ENCODE assay signal across 8 cellular contexts in genomic region chr1:115771847-115772457, GRCh38. TPM values are rescaled to one million over a fixed set of nuclear protein-coding genes. Genes with fewer than 3 reads are reported as not detected.
A peak's percentile ranks its signal among the peaks of the same experiment; 100 is the strongest.
DNase-seq lines count a peak whose midpoint lies in the region; ATAC-seq, FAIRE-seq and TF ChIP-seq lines count a peak whose summit lies in the region.

No MANE protein-coding gene starts in this region.

- TF ChIP-seq POLR2A in GM12891 (IDR thresholded peaks at IDR 0.05; ENCODE audit: low read depth, low read length) (no peak), upper lobe of left lung (IDR thresholded peaks at IDR 0.05) (no peak)

- H3K9me3 ChIP-seq in AG04450 (ENCODE audit: control insufficient read depth, insufficient read depth, low read length) = no peaks in the 10 kb centered on the region
- H3K9me3 ChIP-seq in SJCRH30 (replicated peaks) = no peaks in the 10 kb centered on the region
- no peaks in the 10 kb centered on the region for H3K9me3 ChIP-seq in lower lobe of right lung
- H3K9me3 ChIP-seq in upper lobe of left lung = no peaks in the 10 kb centered on the region

- DNase-seq in AG04450 (ENCODE audit: low read depth, low spot score) = peak; percentile 54
- peak; percentile 44 for DNase-seq in GM12891 (ENCODE audit: insufficient read length, low spot score)
- DNase-seq in NCI-H1092 (lab: John Stamatoyannopoulos, UW) = peak; percentile 79
- DNase-seq in SJCRH30 = peak; percentile 88 to 96
- DNase-seq in endothelial cell (ENCODE audit: low spot score) = peak; percentile 75
- peak; percentile 51 for DNase-seq in lower lobe of right lung
- DNase-seq in upper lobe of left lung = peak in 1 of 2 donors; percentile 32

- no peaks in the 10 kb centered on the region for H3K9me3 Mint-ChIP-seq in endothelial cell (ENCODE audit: unreplicated experiment)

- no peak overlapping the region for H3K4me3 Mint-ChIP-seq in endothelial cell (ENCODE audit: unreplicated experiment)

- intact Hi-C loops in lower lobe of right lung (cut with DNase I) = no loop called here

- peak; percentile 92 for ATAC-seq in HG02798 (IDR thresholded peaks at IDR 0.05; ENCODE audit: poor library complexity, unreplicated experiment)
- peak; percentile 83 to 90 for ATAC-seq in lower lobe of right lung
- peak; percentile 83 to 94 for ATAC-seq in upper lobe of left lung (ENCODE audit: low FRiP score in 2 of 2)

- CTCF ChIA-PET in AG04450 (lab: Charles Lee) = interaction anchor here (0.6 to 5.4 kb wide), 39 partner anchors 9 to 677 kb away, joined by 3 to 56 read pairs (median 4); no protein-coding TSS in a partner anchor

- H3K27me3 ChIP-seq in AG04450 (ENCODE audit: control insufficient read depth, insufficient read depth, low read length) (peaks cover 10% of the 10 kb centered on the region), SJCRH30 (no peaks in the 10 kb centered on the region), lower lobe of right lung (ENCODE audit: low read depth) (no peaks in the 10 kb centered on the region), upper lobe of left lung (no peaks in the 10 kb centered on the region)

- H3K27ac ChIP-seq in AG04450 (ENCODE audit: low read depth, low read length) (no peak overlapping the region), SJCRH30 (peak overlapping the region; percentile 66), lower lobe of right lung (no peak overlapping the region), upper lobe of left lung (no peak overlapping the region)

- H3K36me3 ChIP-seq in SJCRH30 = no peaks in the 10 kb centered on the region
- no peaks in the 10 kb centered on the region for H3K36me3 ChIP-seq in lower lobe of right lung
- H3K36me3 ChIP-seq in upper lobe of left lung = no peaks in the 10 kb centered on the region

- H3K4me1 ChIP-seq in SJCRH30 (peaks cover 9% of the 10 kb centered on the region), lower lobe of right lung (peaks cover 8% of the 10 kb centered on the region), upper lobe of left lung (peaks cover 0 to 7% (median 0%) of the 10 kb centered on the region in 4 donors)

- H3K4me3 ChIP-seq in AG04450 (ENCODE audit: low read depth, low read length) = no peak overlapping the region
- peak overlapping the region; percentile 35 for H3K4me3 ChIP-seq in SJCRH30
- H3K4me3 ChIP-seq in lower lobe of right lung = no peak overlapping the region
- H3K4me3 ChIP-seq in upper lobe of left lung = no peak overlapping the region

- no peak for TF ChIP-seq EP300 in upper lobe of left lung (IDR thresholded peaks at IDR 0.05)

- FAIRE-seq in GM12891 (lab: Jason Lieb, UNC) = peak; percentile 90

- no peaks in the 10 kb centered on the region for H3K36me3 Mint-ChIP-seq in endothelial cell (ENCODE audit: low read depth, unreplicated experiment)

- H3K4me1 Mint-ChIP-seq in endothelial cell (ENCODE audit: unreplicated experiment) = peaks cover 2% of the 10 kb centered on the region

- POLR2A ChIA-PET in AG04450 (lab: Yijun Ruan, JAX) = no interaction called here

- TF ChIP-seq CTCF in AG04450 (IDR thresholded peaks at IDR 0.05; ENCODE audit: low read depth, low read length) = peak; percentile 84
- peak; percentile 72 for TF ChIP-seq CTCF in endothelial cell (IDR thresholded peaks at IDR 0.05; ENCODE audit: unreplicated experiment)
- peak; percentile 74 for TF ChIP-seq CTCF in lower lobe of right lung (IDR thresholded peaks at IDR 0.05)
- TF ChIP-seq CTCF in upper lobe of left lung (IDR thresholded peaks at IDR 0.05) = peak; percentile 39 to 79 (median 68)

- 30 to 36% methylated on average over 9 to 10 of the region's 10 CpGs for WGBS in upper lobe of left lung, 2 donors

- H3K27ac Mint-ChIP-seq in endothelial cell (ENCODE audit: unreplicated experiment) = no peak overlapping the region

- peaks cover 4% of the 10 kb centered on the region for H3K27me3 Mint-ChIP-seq in endothelial cell (ENCODE audit: unreplicated experiment)

TF ChIP-seq in GM12891, 5 proteins besides CTCF, POLR2A, EP300 and RAD21:
- TF ChIP-seq TAF1 (IDR thresholded peaks at IDR 0.05; ENCODE audit: low read depth, low read length) (no peak), POU2F2 (IDR thresholded peaks at IDR 0.05; ENCODE audit: low read depth, low read length) (no peak), SPI1 (IDR thresholded peaks at IDR 0.05; ENCODE audit: low read depth, low read length) (no peak), PAX5 (IDR thresholded peaks at IDR 0.05; ENCODE audit: insufficient read depth, low read length, severe bottlenecking) (no peak), POLR2AphosphoS5 (IDR thresholded peaks at IDR 0.05; ENCODE audit: low read depth, low read length) (no peak)
TF ChIP-seq in GM12891: peak in this region for 0.

RNA-seq across cellular contexts. Expression of gene CASQ2, which starts 3.4 kb away (rescaled TPM):
- not detected in 2 replicates for polyA plus RNA-seq in AG04450 (2011; rRNA removed)
- not detected in 2 replicates for polyA minus RNA-seq in AG04450 (2011; rRNA and poly(A)+ RNA removed)
- not detected for polyA plus RNA-seq in GM12891 (2012; ENCODE audit: low read depth, missing spikeins)
- 0.28 and 0.49 TPM in 2 replicates for total RNA-seq in SJCRH30 (2014; rRNA removed; shearing (Covaris generic))
- total RNA-seq in endothelial cell (ENCODE audit: unreplicated experiment) = not detected
- 3.3 TPM for total RNA-seq in lower lobe of right lung
- total RNA-seq in upper lobe of left lung = 1 to 10 TPM in 3 of 6 donors, under 1 TPM in 3; under 0.01 to 1.9 (median 0.99) TPM
